In the genomic region with DNA sequence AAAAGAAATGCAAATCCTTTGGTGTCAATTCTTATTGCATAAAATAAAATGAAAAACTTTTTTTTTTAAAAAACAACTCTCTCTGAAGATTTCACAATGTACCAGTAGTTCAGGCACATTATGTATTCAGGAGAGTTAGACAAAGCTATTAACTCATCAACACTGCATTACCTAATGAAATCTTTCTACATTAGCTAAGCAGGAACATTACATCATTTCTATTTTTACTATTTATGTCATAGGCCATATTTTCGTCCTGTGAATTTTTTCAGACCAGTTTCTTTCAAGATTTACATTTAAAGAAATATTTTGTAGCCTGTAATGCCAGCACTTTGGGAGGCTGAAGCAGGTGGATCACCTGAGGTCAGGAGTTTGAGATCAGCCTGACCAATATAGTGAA, we compare ENCODE assay signal across 22 cellular contexts.
DNase-seq lines count a peak whose midpoint lies in the region; ATAC-seq, FAIRE-seq and TF ChIP-seq lines count a peak whose summit lies in the region.
"Had no signal": no experiment of that assay in that cellular context is flagged by ENCODE, and none has a peak within 500 bp of the region (broad histone marks: within the 10 kb centered on the region; RNA-seq: fewer than 3 reads in every experiment).

No MANE protein-coding gene starts in this region.

- H3K4ac ChIP-seq in IMR-90 (ENCODE audit: low read depth, low read length), result no peak overlapping the region

- no peak for ATAC-seq in IMR-90 (ENCODE audit: low read depth)
- no peak for ATAC-seq in GM19463 (IDR thresholded peaks at IDR 0.05; ENCODE audit: unreplicated experiment)
- ATAC-seq in HG03159 (IDR thresholded peaks at IDR 0.05; ENCODE audit: unreplicated experiment), result no peak
- no peak for ATAC-seq in GM21381 (IDR thresholded peaks at IDR 0.05; ENCODE audit: unreplicated experiment)
- ATAC-seq: A549 had no signal

- H4K5ac ChIP-seq in IMR-90 (ENCODE audit: low read depth, low read length), result no peak overlapping the region

- no peak overlapping the region for H4K91ac ChIP-seq in IMR-90 (ENCODE audit: insufficient read depth, low read depth, low read length)

- no peak overlapping the region for H3K14ac ChIP-seq in IMR-90 (replicated peaks; ENCODE audit: low read depth, low read length)

- H2BK5ac ChIP-seq in IMR-90 (ENCODE audit: low read depth, low read length, poor library complexity, severe bottlenecking), result no peak overlapping the region

- H4K20me1 ChIP-seq in IMR-90 (ENCODE audit: insufficient read depth, low read length), result no peaks in the 10 kb centered on the region
- H4K20me1 ChIP-seq: BLaER1 treated with 17β-estradiol and CSF1 and Interleukin-3, amounts not matched to agents 10 nM and 100 nM had no signal

- no peak for TF ChIP-seq RAD21 in IMR-90 (IDR thresholded peaks at IDR 0.05; ENCODE audit: low read length)

- H3K9ac ChIP-seq in IMR-90 (ENCODE audit: low read depth, low read length), result no peak overlapping the region
- H3K9ac ChIP-seq: BLaER1 treated with 17β-estradiol and CSF1 and Interleukin-3, amounts not matched to agents 10 nM and 100 nM had no signal

- H3K27me3 ChIP-seq in IMR-90 (ENCODE audit: control insufficient read depth, insufficient read depth, low read length), result no peaks in the 10 kb centered on the region
- H3K27me3 ChIP-seq: BE2C; BLaER1 treated with 17β-estradiol and CSF1 and Interleukin-3, amounts not matched to agents 10 nM and 100 nM had no signal

- no peak overlapping the region for H2BK120ac ChIP-seq in IMR-90 (ENCODE audit: low read depth, low read length)

- POLR2A ChIA-PET in IMR-90 (lab: Charles Lee; ENCODE audit: unreplicated experiment), result no interaction called here

- in situ Hi-C loops in IMR-90 (cut with MboI; ENCODE audit: low sequenced_read_pairs), result no loop called here

- H2AFZ ChIP-seq in IMR-90 (replicated peaks; ENCODE audit: low read length, poor library complexity), result no peak overlapping the region

- H3K18ac ChIP-seq in IMR-90 (ENCODE audit: low read depth, low read length), result no peak overlapping the region

- no peak overlapping the region for H3K27ac ChIP-seq in IMR-90 (ENCODE audit: insufficient read depth, low read length)
- H3K27ac ChIP-seq: A549; BLaER1 treated with 17β-estradiol and CSF1 and Interleukin-3, amounts not matched to agents 10 nM and 100 nM had no signal

- H2BK15ac ChIP-seq in IMR-90 (ENCODE audit: low read depth, low read length), result no peak overlapping the region

- no CpG with 5 or more reads among the region's 1 CpG for WGBS in IMR-90 (ENCODE audit: extremely low coverage in 2 of 2, insufficient read length in 1 of 2), 2 experiments

- CTCF ChIA-PET in IMR-90 (lab: Yijun Ruan, JAX), result interaction anchor here (0.7 kb wide), 2 partner anchors 16 to 643 kb away, joined by 3 read pairs; no protein-coding TSS in a partner anchor

- H2AK5ac ChIP-seq in IMR-90 (ENCODE audit: low read depth, low read length), result no peak overlapping the region

- H3K23ac ChIP-seq in IMR-90 (ENCODE audit: low read depth, low read length), result no peak overlapping the region

- no peak overlapping the region for H3K56ac ChIP-seq in IMR-90 (ENCODE audit: extremely low read depth, insufficient read depth, low read length)

- DNase-seq in D721Med (ENCODE audit: insufficient read length, low spot score), result no peak
- DNase-seq in IMR-90, result peak; percentile 10
- peak; percentile 10 for DNase-seq in amniotic epithelial cell (ENCODE audit: low read depth)
- peak; percentile 7 for DNase-seq in myocyte (ENCODE audit: low read depth)
- DNase-seq: 8988T; ACHN; AML-193; BE2C; CD4-positive, alpha-beta T cell; CD8-positive, alpha-beta memory T cell; DMS79; EL; GDM1; GOT3 had no signal

- no peak overlapping the region for H4K8ac ChIP-seq in IMR-90 (ENCODE audit: low read depth in 2 of 2, low read length in 2 of 2)

- TF ChIP-seq CTCF in D721Med (IDR thresholded peaks at IDR 0.05; ENCODE audit: insufficient read depth, missing control alignments) (no peak), IMR-90 (conservative IDR thresholded peaks at IDR 0.05; ENCODE audit: low read depth, low read length) (no peak)

- no peak overlapping the region for H3K4me2 ChIP-seq in IMR-90 (ENCODE audit: low read depth, low read length)
- H3K4me2 ChIP-seq: A549; BLaER1 treated with 17β-estradiol and CSF1 and Interleukin-3, amounts not matched to agents 10 nM and 100 nM had no signal

- H3K9me3 ChIP-seq in IMR-90 (ENCODE audit: control insufficient read depth, insufficient read depth, low read length), result no peaks in the 10 kb centered on the region
- H3K9me3 ChIP-seq: A549; BE2C; BLaER1 treated with 17β-estradiol and CSF1 and Interleukin-3, amounts not matched to agents 10 nM and 100 nM; HAP-1 had no signal

- no peaks in the 10 kb centered on the region for H3K36me3 ChIP-seq in IMR-90 (ENCODE audit: control insufficient read depth, insufficient read depth, low read length)
- H3K36me3 ChIP-seq: BE2C; BLaER1 treated with 17β-estradiol and CSF1 and Interleukin-3, amounts not matched to agents 10 nM and 100 nM; HAP-1 had no signal

- H2BK20ac ChIP-seq in IMR-90 (ENCODE audit: low read depth, low read length), result no peak overlapping the region

- H3K9me1 ChIP-seq in IMR-90 (ENCODE audit: insufficient read depth, low read length), result no peaks in the 10 kb centered on the region

- BruUV-seq in IMR-90 (replicated peaks; lab: Mats Ljungman, UMichigan), result no TSS peak

- no peaks in the 10 kb centered on the region for H3K79me1 ChIP-seq in IMR-90 (ENCODE audit: low read depth in 1 of 2, low read length in 2 of 2)

- no peaks in the 10 kb centered on the region for H3K4me1 ChIP-seq in IMR-90 (ENCODE audit: control insufficient read depth, insufficient read depth, low read length)
- H3K4me1 ChIP-seq: A549; BLaER1 treated with 17β-estradiol and CSF1 and Interleukin-3, amounts not matched to agents 10 nM and 100 nM; HAP-1 had no signal

- no peak for TF ChIP-seq POLR2A in IMR-90 (IDR thresholded peaks at IDR 0.05; ENCODE audit: low read depth, low read length)

- dilution Hi-C loops in IMR-90 (cut with HindIII; ENCODE audit: low sequenced_read_pairs, unreplicated experiment), result no loop called here

- no peak overlapping the region for H3K4me3 ChIP-seq in IMR-90 (ENCODE audit: insufficient read depth, low read depth, low read length)
- H3K4me3 ChIP-seq: A549; BLaER1 treated with 17β-estradiol and CSF1 and Interleukin-3, amounts not matched to agents 10 nM and 100 nM; HAP-1 had no signal

- H2AK9ac ChIP-seq in IMR-90 (replicated peaks; ENCODE audit: low read depth, low read length, poor library complexity), result no peak overlapping the region

- FAIRE-seq in D721Med (lab: Jason Lieb, UNC), result peak; percentile 53
- FAIRE-seq: A549, GM12892, H54 had no signal

- intact Hi-C loops in IMR-90 (cut with micrococcal nuclease), result no loop called here

TF ChIP-seq in IMR-90, 13 proteins besides CTCF, POLR2A, EP300 and RAD21:
- TF ChIP-seq CEBPB (IDR thresholded peaks at IDR 0.05; ENCODE audit: low read depth, low read length) (no peak; the same call in 1 of the 2 replicates), ELK1 (IDR thresholded peaks at IDR 0.05; ENCODE audit: borderline replicate concordance, low read depth, low read length) (no peak)
TF ChIP-seq in IMR-90: peak in this region for 0.
